1 cellular context compared by ENCODE assay signal in the genomic region with DNA sequence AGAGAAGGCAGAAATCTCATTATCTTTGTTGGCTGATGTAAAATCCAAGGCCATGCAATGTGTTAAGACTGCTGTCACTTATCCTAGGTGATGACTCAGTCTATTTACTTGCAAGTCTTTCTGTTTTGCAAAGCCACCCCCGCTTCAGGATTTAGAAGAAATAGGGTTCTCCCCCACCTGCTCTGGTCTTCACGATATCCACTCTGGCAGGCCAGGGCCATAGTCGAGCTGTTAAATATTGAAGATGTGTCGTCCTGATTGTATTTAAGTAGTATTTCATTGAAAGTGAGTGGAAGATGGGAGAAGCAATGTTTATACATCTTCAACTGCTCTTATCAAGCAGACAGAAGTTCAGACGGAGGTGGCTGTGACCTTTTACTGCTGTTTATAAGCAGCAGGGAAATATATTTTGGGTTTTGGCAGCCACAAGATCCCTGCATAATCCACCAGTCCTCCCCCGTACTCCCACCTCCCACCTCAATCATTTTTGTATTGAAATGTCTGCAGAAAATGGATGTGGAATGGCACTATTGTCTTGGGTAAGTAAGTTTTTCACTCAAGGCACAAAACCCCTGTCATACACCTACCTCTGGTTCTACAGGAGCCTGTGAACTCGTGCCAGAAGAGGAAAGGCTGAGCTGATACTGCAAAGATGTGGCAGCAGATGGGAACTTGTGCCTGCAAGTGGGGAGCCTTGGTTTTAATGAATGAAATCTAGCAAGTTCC.
TF ChIP-seq lines count a peak whose summit lies in the region.

No MANE protein-coding gene starts in this region.

TF ChIP-seq in K562, 482 proteins besides CTCF, POLR2A, EP300 and RAD21 (continued from another document and continues in another):
- TF ChIP-seq, protein P1, sequence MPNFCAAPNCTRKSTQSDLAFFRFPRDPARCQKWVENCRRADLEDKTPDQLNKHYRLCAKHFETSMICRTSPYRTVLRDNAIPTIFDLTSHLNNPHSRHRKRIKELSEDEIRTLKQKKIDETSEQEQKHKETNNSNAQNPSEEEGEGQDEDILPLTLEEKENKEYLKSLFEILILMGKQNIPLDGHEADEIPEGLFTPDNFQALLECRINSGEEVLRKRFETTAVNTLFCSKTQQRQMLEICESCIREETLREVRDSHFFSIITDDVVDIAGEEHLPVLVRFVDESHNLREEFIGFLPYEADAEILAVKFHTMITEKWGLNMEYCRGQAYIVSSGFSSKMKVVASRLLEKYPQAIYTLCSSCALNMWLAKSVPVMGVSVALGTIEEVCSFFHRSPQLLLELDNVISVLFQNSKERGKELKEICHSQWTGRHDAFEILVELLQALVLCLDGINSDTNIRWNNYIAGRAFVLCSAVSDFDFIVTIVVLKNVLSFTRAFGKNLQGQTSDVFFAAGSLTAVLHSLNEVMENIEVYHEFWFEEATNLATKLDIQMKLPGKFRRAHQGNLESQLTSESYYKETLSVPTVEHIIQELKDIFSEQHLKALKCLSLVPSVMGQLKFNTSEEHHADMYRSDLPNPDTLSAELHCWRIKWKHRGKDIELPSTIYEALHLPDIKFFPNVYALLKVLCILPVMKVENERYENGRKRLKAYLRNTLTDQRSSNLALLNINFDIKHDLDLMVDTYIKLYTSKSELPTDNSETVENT (CRISPR knock-in tag; IDR thresholded peaks at IDR 0.05) = no peak
- peak; percentile 79 for TF ChIP-seq MAFG (tag; conservative IDR thresholded peaks at IDR 0.05)
- no peak for TF ChIP-seq FOXA1 (IDR thresholded peaks at IDR 0.05; ENCODE audit: borderline replicate concordance)
- TF ChIP-seq TEAD4 (IDR thresholded peaks at IDR 0.05; ENCODE audit: low read length) = peak; percentile 94
- no peak for TF ChIP-seq TEAD4 (CRISPR knock-in tag; IDR thresholded peaks at IDR 0.05; ENCODE audit: borderline replicate concordance)
- peak; percentile 47; the same call in 1 of the 2 replicates for TF ChIP-seq CBX1 (IDR thresholded peaks at IDR 0.05; ENCODE audit: low read depth)
- no peak for TF ChIP-seq PHF20 (IDR thresholded peaks at IDR 0.05; ENCODE audit: partially characterized antibody)
- peak; percentile 76 for TF ChIP-seq MAFK (IDR thresholded peaks at IDR 0.05; ENCODE audit: low read length)
- peak; percentile 51 for TF ChIP-seq HMGN3 (IDR thresholded peaks at IDR 0.05; ENCODE audit: borderline replicate concordance, extremely low read depth, insufficient read length, low read depth, low read length)
- TF ChIP-seq MBD2 (IDR thresholded peaks at IDR 0.05; ENCODE audit: borderline replicate concordance, low read depth) = peak; percentile 61; the same call in 1 of the 2 replicates
- TF ChIP-seq BACH1 (tag; IDR thresholded peaks at IDR 0.05) = peak; percentile 24; the same call in 1 of the 2 replicates
- no peak for TF ChIP-seq NR1H2 (CRISPR knock-in tag; IDR thresholded peaks at IDR 0.05)
- TF ChIP-seq RCOR1 (IDR thresholded peaks at IDR 0.05; ENCODE audit: borderline replicate concordance in 1 of 2, low read depth in 2 of 2, low read length in 2 of 2) = peak; percentile 60 to 95
- TF ChIP-seq HOXB6 (CRISPR knock-in tag; IDR thresholded peaks at IDR 0.05; ENCODE audit: borderline replicate concordance) = no peak
- TF ChIP-seq NR2F6 (CRISPR knock-in tag; IDR thresholded peaks at IDR 0.05) = no peak
- TF ChIP-seq, protein P2, sequence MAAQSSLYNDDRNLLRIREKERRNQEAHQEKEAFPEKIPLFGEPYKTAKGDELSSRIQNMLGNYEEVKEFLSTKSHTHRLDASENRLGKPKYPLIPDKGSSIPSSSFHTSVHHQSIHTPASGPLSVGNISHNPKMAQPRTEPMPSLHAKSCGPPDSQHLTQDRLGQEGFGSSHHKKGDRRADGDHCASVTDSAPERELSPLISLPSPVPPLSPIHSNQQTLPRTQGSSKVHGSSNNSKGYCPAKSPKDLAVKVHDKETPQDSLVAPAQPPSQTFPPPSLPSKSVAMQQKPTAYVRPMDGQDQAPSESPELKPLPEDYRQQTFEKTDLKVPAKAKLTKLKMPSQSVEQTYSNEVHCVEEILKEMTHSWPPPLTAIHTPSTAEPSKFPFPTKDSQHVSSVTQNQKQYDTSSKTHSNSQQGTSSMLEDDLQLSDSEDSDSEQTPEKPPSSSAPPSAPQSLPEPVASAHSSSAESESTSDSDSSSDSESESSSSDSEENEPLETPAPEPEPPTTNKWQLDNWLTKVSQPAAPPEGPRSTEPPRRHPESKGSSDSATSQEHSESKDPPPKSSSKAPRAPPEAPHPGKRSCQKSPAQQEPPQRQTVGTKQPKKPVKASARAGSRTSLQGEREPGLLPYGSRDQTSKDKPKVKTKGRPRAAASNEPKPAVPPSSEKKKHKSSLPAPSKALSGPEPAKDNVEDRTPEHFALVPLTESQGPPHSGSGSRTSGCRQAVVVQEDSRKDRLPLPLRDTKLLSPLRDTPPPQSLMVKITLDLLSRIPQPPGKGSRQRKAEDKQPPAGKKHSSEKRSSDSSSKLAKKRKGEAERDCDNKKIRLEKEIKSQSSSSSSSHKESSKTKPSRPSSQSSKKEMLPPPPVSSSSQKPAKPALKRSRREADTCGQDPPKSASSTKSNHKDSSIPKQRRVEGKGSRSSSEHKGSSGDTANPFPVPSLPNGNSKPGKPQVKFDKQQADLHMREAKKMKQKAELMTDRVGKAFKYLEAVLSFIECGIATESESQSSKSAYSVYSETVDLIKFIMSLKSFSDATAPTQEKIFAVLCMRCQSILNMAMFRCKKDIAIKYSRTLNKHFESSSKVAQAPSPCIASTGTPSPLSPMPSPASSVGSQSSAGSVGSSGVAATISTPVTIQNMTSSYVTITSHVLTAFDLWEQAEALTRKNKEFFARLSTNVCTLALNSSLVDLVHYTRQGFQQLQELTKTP (IDR thresholded peaks at IDR 0.05; ENCODE audit: low read depth in 1 of 2, partially characterized antibody in 2 of 2) = peak in 1 of 2 experiments; percentile 77
- TF ChIP-seq ZNF253 (CRISPR knock-in tag; conservative IDR thresholded peaks at IDR 0.05) = no peak
- TF ChIP-seq ZNF668 (CRISPR knock-in tag; IDR thresholded peaks at IDR 0.05) = no peak
- TF ChIP-seq, protein P3, sequence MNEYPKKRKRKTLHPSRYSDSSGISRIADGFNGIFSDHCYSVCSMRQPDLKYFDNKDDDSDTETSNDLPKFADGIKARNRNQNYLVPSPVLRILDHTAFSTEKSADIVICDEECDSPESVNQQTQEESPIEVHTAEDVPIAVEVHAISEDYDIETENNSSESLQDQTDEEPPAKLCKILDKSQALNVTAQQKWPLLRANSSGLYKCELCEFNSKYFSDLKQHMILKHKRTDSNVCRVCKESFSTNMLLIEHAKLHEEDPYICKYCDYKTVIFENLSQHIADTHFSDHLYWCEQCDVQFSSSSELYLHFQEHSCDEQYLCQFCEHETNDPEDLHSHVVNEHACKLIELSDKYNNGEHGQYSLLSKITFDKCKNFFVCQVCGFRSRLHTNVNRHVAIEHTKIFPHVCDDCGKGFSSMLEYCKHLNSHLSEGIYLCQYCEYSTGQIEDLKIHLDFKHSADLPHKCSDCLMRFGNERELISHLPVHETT (CRISPR knock-in tag; conservative IDR thresholded peaks at IDR 0.05 in 1 of 2, IDR thresholded peaks at IDR 0.05 in 1 of 2) = peak in 1 of 2 experiments; percentile 41; a peak in 1 of 4 replicates
- peak in 1 of 2 experiments; percentile 33; a peak in 1 of 4 replicates for TF ChIP-seq NONO (IDR thresholded peaks at IDR 0.05; ENCODE audit: low read depth in 2 of 2, low read length in 1 of 2)
- no peak for TF ChIP-seq FOXK1 (CRISPR knock-in tag; IDR thresholded peaks at IDR 0.05; ENCODE audit: borderline replicate concordance)
- TF ChIP-seq ZNF347 (CRISPR knock-in tag; IDR thresholded peaks at IDR 0.05; ENCODE audit: low read depth) = no peak
- TF ChIP-seq GATA2 (CRISPR knock-in tag; IDR thresholded peaks at IDR 0.05) = peak; percentile 88
- TF ChIP-seq FOS (IDR thresholded peaks at IDR 0.05; ENCODE audit: extremely low read depth, insufficient read length) = peak; percentile 53
- TF ChIP-seq, protein P4, sequence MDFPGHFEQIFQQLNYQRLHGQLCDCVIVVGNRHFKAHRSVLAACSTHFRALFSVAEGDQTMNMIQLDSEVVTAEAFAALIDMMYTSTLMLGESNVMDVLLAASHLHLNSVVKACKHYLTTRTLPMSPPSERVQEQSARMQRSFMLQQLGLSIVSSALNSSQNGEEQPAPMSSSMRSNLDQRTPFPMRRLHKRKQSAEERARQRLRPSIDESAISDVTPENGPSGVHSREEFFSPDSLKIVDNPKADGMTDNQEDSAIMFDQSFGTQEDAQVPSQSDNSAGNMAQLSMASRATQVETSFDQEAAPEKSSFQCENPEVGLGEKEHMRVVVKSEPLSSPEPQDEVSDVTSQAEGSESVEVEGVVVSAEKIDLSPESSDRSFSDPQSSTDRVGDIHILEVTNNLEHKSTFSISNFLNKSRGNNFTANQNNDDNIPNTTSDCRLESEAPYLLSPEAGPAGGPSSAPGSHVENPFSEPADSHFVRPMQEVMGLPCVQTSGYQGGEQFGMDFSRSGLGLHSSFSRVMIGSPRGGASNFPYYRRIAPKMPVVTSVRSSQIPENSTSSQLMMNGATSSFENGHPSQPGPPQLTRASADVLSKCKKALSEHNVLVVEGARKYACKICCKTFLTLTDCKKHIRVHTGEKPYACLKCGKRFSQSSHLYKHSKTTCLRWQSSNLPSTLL (IDR thresholded peaks at IDR 0.05) = no peak
- peak; percentile 93 for TF ChIP-seq NCOR1 (IDR thresholded peaks at IDR 0.05)
- TF ChIP-seq HDAC1 (IDR thresholded peaks at IDR 0.05) = peak in 1 of 2 experiments; percentile 73; a peak in 1 of 4 replicates
- no peak for TF ChIP-seq FOXJ3 (CRISPR knock-in tag; IDR thresholded peaks at IDR 0.05)
- no peak for TF ChIP-seq PTTG1 (tag; IDR thresholded peaks at IDR 0.05; ENCODE audit: low read depth)
- TF ChIP-seq MTA1 (IDR thresholded peaks at IDR 0.05; ENCODE audit: borderline replicate concordance) = peak; percentile 42; the same call in 1 of the 2 replicates
- TF ChIP-seq, protein P5, sequence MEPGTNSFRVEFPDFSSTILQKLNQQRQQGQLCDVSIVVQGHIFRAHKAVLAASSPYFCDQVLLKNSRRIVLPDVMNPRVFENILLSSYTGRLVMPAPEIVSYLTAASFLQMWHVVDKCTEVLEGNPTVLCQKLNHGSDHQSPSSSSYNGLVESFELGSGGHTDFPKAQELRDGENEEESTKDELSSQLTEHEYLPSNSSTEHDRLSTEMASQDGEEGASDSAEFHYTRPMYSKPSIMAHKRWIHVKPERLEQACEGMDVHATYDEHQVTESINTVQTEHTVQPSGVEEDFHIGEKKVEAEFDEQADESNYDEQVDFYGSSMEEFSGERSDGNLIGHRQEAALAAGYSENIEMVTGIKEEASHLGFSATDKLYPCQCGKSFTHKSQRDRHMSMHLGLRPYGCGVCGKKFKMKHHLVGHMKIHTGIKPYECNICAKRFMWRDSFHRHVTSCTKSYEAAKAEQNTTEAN (CRISPR knock-in tag; IDR thresholded peaks at IDR 0.05) = no peak
- no peak for TF ChIP-seq STAT5B (CRISPR knock-in tag; IDR thresholded peaks at IDR 0.05)
- TF ChIP-seq FOXM1 (IDR thresholded peaks at IDR 0.05; ENCODE audit: low read depth) = peak; percentile 78
- TF ChIP-seq FOXM1 (CRISPR knock-in tag; IDR thresholded peaks at IDR 0.05; ENCODE audit: low read depth) = no peak
- TF ChIP-seq, protein P6, sequence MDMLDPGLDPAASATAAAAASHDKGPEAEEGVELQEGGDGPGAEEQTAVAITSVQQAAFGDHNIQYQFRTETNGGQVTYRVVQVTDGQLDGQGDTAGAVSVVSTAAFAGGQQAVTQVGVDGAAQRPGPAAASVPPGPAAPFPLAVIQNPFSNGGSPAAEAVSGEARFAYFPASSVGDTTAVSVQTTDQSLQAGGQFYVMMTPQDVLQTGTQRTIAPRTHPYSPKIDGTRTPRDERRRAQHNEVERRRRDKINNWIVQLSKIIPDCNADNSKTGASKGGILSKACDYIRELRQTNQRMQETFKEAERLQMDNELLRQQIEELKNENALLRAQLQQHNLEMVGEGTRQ (CRISPR knock-in tag; IDR thresholded peaks at IDR 0.05) = no peak
- peak; percentile 99 for TF ChIP-seq JUND (IDR thresholded peaks at IDR 0.05; ENCODE audit: borderline replicate concordance, low read depth, low read length)
- TF ChIP-seq JUND (tag; IDR thresholded peaks at IDR 0.05; ENCODE audit: borderline replicate concordance, low read depth, low read length) = peak; percentile 97
- peak; percentile 85 for TF ChIP-seq POLR2AphosphoS5 (IDR thresholded peaks at IDR 0.05; ENCODE audit: control insufficient read depth, insufficient read depth, low read depth, low read length)
- peak; percentile 43 for TF ChIP-seq CEBPB (tag; IDR thresholded peaks at IDR 0.05)
- TF ChIP-seq, protein P7, sequence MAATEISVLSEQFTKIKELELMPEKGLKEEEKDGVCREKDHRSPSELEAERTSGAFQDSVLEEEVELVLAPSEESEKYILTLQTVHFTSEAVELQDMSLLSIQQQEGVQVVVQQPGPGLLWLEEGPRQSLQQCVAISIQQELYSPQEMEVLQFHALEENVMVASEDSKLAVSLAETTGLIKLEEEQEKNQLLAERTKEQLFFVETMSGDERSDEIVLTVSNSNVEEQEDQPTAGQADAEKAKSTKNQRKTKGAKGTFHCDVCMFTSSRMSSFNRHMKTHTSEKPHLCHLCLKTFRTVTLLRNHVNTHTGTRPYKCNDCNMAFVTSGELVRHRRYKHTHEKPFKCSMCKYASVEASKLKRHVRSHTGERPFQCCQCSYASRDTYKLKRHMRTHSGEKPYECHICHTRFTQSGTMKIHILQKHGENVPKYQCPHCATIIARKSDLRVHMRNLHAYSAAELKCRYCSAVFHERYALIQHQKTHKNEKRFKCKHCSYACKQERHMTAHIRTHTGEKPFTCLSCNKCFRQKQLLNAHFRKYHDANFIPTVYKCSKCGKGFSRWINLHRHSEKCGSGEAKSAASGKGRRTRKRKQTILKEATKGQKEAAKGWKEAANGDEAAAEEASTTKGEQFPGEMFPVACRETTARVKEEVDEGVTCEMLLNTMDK (IDR thresholded peaks at IDR 0.05; ENCODE audit: borderline replicate concordance, insufficient read depth, low read depth, low read length, poor library complexity, severe bottlenecking) = no peak
- no peak for TF ChIP-seq PHB (CRISPR knock-in tag; IDR thresholded peaks at IDR 0.05)
- no peak for TF ChIP-seq ZNF431 (CRISPR knock-in tag; IDR thresholded peaks at IDR 0.05)
